Comparison of ENCODE assay signal across 9 cellular contexts in the genomic region with DNA sequence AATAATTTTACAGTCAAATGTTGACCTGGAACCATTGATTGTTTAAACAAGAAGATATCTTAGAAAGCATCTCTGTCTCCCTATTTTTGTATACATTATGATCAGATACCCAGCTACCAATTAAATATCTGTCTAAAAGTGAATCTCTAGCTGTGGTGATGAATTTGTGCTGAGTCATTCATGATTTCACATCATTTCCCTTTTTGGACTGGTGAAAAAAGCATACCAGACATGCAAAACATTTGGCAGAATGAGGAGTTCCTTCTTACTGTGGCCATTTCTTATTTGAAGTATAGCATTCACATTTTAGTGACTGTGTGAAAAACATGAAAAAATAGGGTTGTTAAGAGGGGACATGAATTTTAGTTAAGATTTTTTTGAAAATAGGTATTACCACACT.
DNase-seq lines count a peak whose midpoint lies in the region; ATAC-seq, FAIRE-seq and TF ChIP-seq lines count a peak whose summit lies in the region.
"Had no signal": no experiment of that assay in that cellular context is flagged by ENCODE, and none has a peak within 500 bp of the region (broad histone marks: within the 10 kb centered on the region; RNA-seq: fewer than 3 reads in every experiment).

No MANE protein-coding gene starts in this region.

- no peaks in the 10 kb centered on the region for H4K20me1 ChIP-seq in astrocyte (ENCODE audit: insufficient read depth, low read length)

- H3K9me3 Mint-ChIP-seq in astrocyte (ENCODE audit: unreplicated experiment), result peaks cover 2% of the 10 kb centered on the region
- H3K9me3 Mint-ChIP-seq in naive thymus-derived CD4-positive, alpha-beta T cell, result no peaks in the 10 kb centered on the region
- H3K9me3 Mint-ChIP-seq: activated T-cell treated with anti-CD3 and anti-CD28 coated beads, Interleukin-2, amount 50 U/mL, for 4 hours had no signal

- H3K9ac ChIP-seq in astrocyte (ENCODE audit: low read length), result no peak overlapping the region

- peaks cover 3% of the 10 kb centered on the region for H3K79me2 ChIP-seq in astrocyte (ENCODE audit: insufficient read depth, low read length)

- FAIRE-seq in astrocyte (lab: Jason Lieb, UNC), result peak; percentile 96

- H3K4me1 Mint-ChIP-seq in astrocyte (ENCODE audit: low read depth, unreplicated experiment), result peaks cover 16% of the 10 kb centered on the region
- H3K4me1 Mint-ChIP-seq in naive thymus-derived CD4-positive, alpha-beta T cell, result peaks cover 4 to 26% (median 18%) of the 10 kb centered on the region in 7 donors

- H3K36me3 ChIP-seq in astrocyte (ENCODE audit: insufficient read depth, low read length), result no peaks in the 10 kb centered on the region
- no peaks in the 10 kb centered on the region for H3K36me3 ChIP-seq in naive thymus-derived CD4-positive, alpha-beta T cell (ENCODE audit: control insufficient read depth in 2 of 3, insufficient read depth in 3 of 3, low read length in 3 of 3)

- no peak overlapping the region for H3K4me3 Mint-ChIP-seq in astrocyte (ENCODE audit: unreplicated experiment)
- H3K4me3 Mint-ChIP-seq in naive thymus-derived CD4-positive, alpha-beta T cell, result no peak overlapping the region
- H3K4me3 Mint-ChIP-seq: activated T-cell treated with anti-CD3 and anti-CD28 coated beads, Interleukin-2, amount 50 U/mL, for 4 hours had no signal

- no peaks in the 10 kb centered on the region for H3K27me3 Mint-ChIP-seq in astrocyte (ENCODE audit: low read depth, unreplicated experiment)
- H3K27me3 Mint-ChIP-seq in naive thymus-derived CD4-positive, alpha-beta T cell, result no peaks in the 10 kb centered on the region

- no peaks in the 10 kb centered on the region for H3K4me1 ChIP-seq in astrocyte (ENCODE audit: insufficient read depth, low read length)
- no peaks in the 10 kb centered on the region for H3K4me1 ChIP-seq in naive thymus-derived CD4-positive, alpha-beta T cell (ENCODE audit: control insufficient read depth in 2 of 2, insufficient read depth in 2 of 2, low read length in 2 of 2)

- DNase-seq in AG04450 (ENCODE audit: low read depth, low spot score) (peak; percentile 45), astrocyte (ENCODE audit: low read depth) (peak; percentile 79), stromal cell of bone marrow (ENCODE audit: low read depth) (peak; percentile 66), middle frontal gyrus (ENCODE audit: extremely low spot score, low spot score) (no peak)
- no peak for DNase-seq in stimulated activated naive CD4-positive, alpha-beta T cell (lab: John Stamatoyannopoulos, UW)
- DNase-seq in naive thymus-derived CD4-positive, alpha-beta T cell, result no peak
- DNase-seq: activated T-cell treated with anti-CD3 and anti-CD28 coated beads, Interleukin-2, amount 50 U/mL, for 4 hours had no signal

- H2AFZ ChIP-seq in astrocyte (ENCODE audit: low read depth, low read length), result no peak overlapping the region

- no peak for TF ChIP-seq CTCF in AG04450 (IDR thresholded peaks at IDR 0.05; ENCODE audit: low read depth, low read length)
- TF ChIP-seq CTCF in astrocyte (IDR thresholded peaks at IDR 0.05; ENCODE audit: insufficient read depth, low read depth, low read length), result no peak

- no peaks in the 10 kb centered on the region for H3K36me3 Mint-ChIP-seq in astrocyte (ENCODE audit: low read depth, unreplicated experiment)
- H3K36me3 Mint-ChIP-seq in naive thymus-derived CD4-positive, alpha-beta T cell, result peaks cover 0 to 28% (median 13%) of the 10 kb centered on the region in 5 donors

- H3K9me3 ChIP-seq in AG04450 (ENCODE audit: control insufficient read depth, insufficient read depth, low read length), result no peaks in the 10 kb centered on the region
- H3K9me3 ChIP-seq in astrocyte (ENCODE audit: insufficient read depth, low read depth, low read length), result no peaks in the 10 kb centered on the region
- no peaks in the 10 kb centered on the region for H3K9me3 ChIP-seq in naive thymus-derived CD4-positive, alpha-beta T cell (ENCODE audit: control insufficient read depth in 2 of 3, low read length in 3 of 3)

- no peak overlapping the region for H3K4me2 ChIP-seq in astrocyte (ENCODE audit: low read length)

- intact Hi-C loops in naive thymus-derived CD4-positive, alpha-beta T cell (cut with micrococcal nuclease), result no loop called here

- H3K4me3 ChIP-seq in AG04450 (ENCODE audit: low read depth, low read length) (no peak overlapping the region), astrocyte (ENCODE audit: insufficient read depth, low read depth, low read length) (no peak overlapping the region)
- no peak overlapping the region for H3K4me3 ChIP-seq in naive thymus-derived CD4-positive, alpha-beta T cell (ENCODE audit: low read length)

- CTCF ChIA-PET in AG04450 (lab: Charles Lee), result no interaction called here
- CTCF ChIA-PET in naive thymus-derived CD4-positive, alpha-beta T cell (lab: Charles Lee), result no interaction called here

- peak overlapping the region; percentile 68 for H3K27ac Mint-ChIP-seq in astrocyte (ENCODE audit: unreplicated experiment)
- no peak overlapping the region for H3K27ac Mint-ChIP-seq in naive thymus-derived CD4-positive, alpha-beta T cell

- H3K27me3 ChIP-seq in AG04450 (ENCODE audit: control insufficient read depth, insufficient read depth, low read length) (no peaks in the 10 kb centered on the region), astrocyte (ENCODE audit: insufficient read depth, low read length) (no peaks in the 10 kb centered on the region)
- no peaks in the 10 kb centered on the region for H3K27me3 ChIP-seq in naive thymus-derived CD4-positive, alpha-beta T cell (ENCODE audit: control insufficient read depth in 2 of 2, insufficient read depth in 2 of 2, low read length in 2 of 2)

- ATAC-seq in GM19438 (IDR thresholded peaks at IDR 0.05; ENCODE audit: low read depth, unreplicated experiment), result peak; percentile 72
- peak; percentile 99 for ATAC-seq in HG03442 (IDR thresholded peaks at IDR 0.05; ENCODE audit: unreplicated experiment)
- ATAC-seq in naive thymus-derived CD4-positive, alpha-beta T cell, result no peak

- POLR2A ChIA-PET in AG04450 (lab: Yijun Ruan, JAX), result no interaction called here
- POLR2A ChIA-PET in naive thymus-derived CD4-positive, alpha-beta T cell (lab: Charles Lee), result no interaction called here

- H3K27ac ChIP-seq in AG04450 (ENCODE audit: low read depth, low read length) (no peak overlapping the region), astrocyte (ENCODE audit: low read depth, low read length) (peak overlapping the region; percentile 17)
- no peak overlapping the region for H3K27ac ChIP-seq in naive thymus-derived CD4-positive, alpha-beta T cell (ENCODE audit: low read depth, low read length)

Comparison
In these comparisons a context has a peak if more than half of its experiments do, and no peak if none do; other contexts are left out.
1. DNase-seq: peak in AG04450 (single experiment), astrocyte (single experiment) and stromal cell of bone marrow (single experiment); none in stimulated activated naive CD4-positive, alpha-beta T cell (0 of 6), middle frontal gyrus (single experiment) and naive thymus-derived CD4-positive, alpha-beta T cell (0 of 9).